12 cellular contexts compared by ENCODE assay signal in the genomic region with DNA sequence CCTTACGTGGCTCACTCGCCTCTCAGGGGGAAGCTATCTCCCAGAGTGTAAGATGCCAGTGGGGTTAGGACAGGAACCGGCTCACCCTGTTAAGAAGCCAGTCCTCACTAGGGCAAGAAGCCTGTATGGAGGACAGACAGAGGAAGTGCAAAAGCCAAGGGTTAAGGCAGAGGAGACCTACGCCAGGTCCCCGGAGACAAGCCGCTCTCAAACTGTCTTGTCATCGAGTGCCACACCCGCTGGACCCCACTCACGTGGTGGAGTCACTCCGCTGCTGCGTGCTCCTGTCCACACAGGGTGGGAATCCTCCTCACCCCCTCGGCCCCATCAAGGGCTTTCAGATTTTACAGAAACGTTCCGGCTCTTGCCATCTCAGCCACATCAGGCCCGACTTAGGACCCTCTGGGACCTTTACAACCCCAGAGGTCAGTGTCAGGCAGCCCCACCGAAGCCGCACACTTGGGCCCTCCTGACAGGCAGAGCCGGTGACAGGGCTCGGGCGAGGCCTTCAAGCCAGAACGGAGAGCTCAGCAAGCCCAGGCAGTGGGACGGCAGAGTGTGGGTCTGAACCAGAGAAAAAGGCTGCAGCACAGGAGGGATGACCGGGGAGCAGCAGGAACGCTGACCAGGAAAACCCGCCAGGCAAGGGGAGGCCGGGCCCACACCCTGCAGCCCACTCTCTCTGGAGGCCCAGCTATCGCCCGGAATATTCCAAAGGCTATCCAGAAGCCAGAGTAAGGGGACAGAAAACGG.
DNase-seq lines count a peak whose midpoint lies in the region; ATAC-seq and TF ChIP-seq lines count a peak whose summit lies in the region.
"Had no signal": no experiment of that assay in that cellular context is flagged by ENCODE, and none has a peak within 500 bp of the region (broad histone marks: within the 10 kb centered on the region; RNA-seq: fewer than 3 reads in every experiment).

No MANE protein-coding gene starts in this region.

- peaks cover 34% of the 10 kb centered on the region for H3K36me3 Mint-ChIP-seq in brain
- peaks cover 3% of the 10 kb centered on the region for H3K36me3 Mint-ChIP-seq in effector memory CD8-positive, alpha-beta T cell (ENCODE audit: insufficient read depth)

- no peak for TF ChIP-seq CTCF in brain (conservative IDR thresholded peaks at IDR 0.05)

- H3K27ac Mint-ChIP-seq in brain: peak overlapping the region; percentile 92 to 97 (median 96)
- peak overlapping the region in 1 of 2 donors; percentile 30 for H3K27ac Mint-ChIP-seq in effector memory CD8-positive, alpha-beta T cell
- H3K27ac Mint-ChIP-seq: CD4-positive, alpha-beta T cell had no signal

- peak overlapping the region in 1 of 5 experiments; percentile 25 for H3K4me3 Mint-ChIP-seq in brain
- no peak overlapping the region for H3K4me3 Mint-ChIP-seq in effector memory CD8-positive, alpha-beta T cell
- H3K4me3 Mint-ChIP-seq: activated CD8-positive, alpha-beta T cell treated with anti-CD3 and anti-CD28 coated beads for 36 hours; CD4-positive, alpha-beta T cell had no signal

- peak overlapping the region; percentile 7 for H3K4me3 ChIP-seq in skeletal muscle cell (ENCODE audit: low read depth, low read length)

- H3K4me1 Mint-ChIP-seq in brain: peaks cover 56% of the 10 kb centered on the region
- peaks cover 18% of the 10 kb centered on the region in 2 donors for H3K4me1 Mint-ChIP-seq in effector memory CD8-positive, alpha-beta T cell (ENCODE audit: low read depth in 2 of 2)

- peaks cover 8 to 21% (median 9%) of the 10 kb centered on the region in 5 experiments for H3K9me3 Mint-ChIP-seq in brain
- no peaks in the 10 kb centered on the region for H3K9me3 Mint-ChIP-seq in effector memory CD8-positive, alpha-beta T cell
- H3K9me3 Mint-ChIP-seq: activated CD8-positive, alpha-beta T cell treated with anti-CD3 and anti-CD28 coated beads for 36 hours; CD4-positive, alpha-beta T cell had no signal

- no peaks in the 10 kb centered on the region for H3K27me3 Mint-ChIP-seq in brain
- no peaks in the 10 kb centered on the region for H3K27me3 Mint-ChIP-seq in effector memory CD8-positive, alpha-beta T cell
- H3K27me3 Mint-ChIP-seq: activated CD8-positive, alpha-beta T cell treated with anti-CD3 and anti-CD28 coated beads for 36 hours; CD4-positive, alpha-beta T cell had no signal

- DNase-seq in D341Med (ENCODE audit: low spot score) (peak; percentile 19), islet precursor cell (peak; percentile 56), skeletal muscle cell (ENCODE audit: low read depth) (no peak), Ammon's horn (ENCODE audit: low spot score) (no peak), SK-N-DZ (ENCODE audit: low spot score) (no peak)
- DNase-seq in effector memory CD8-positive, alpha-beta T cell: no peak
- DNase-seq: activated CD8-positive, alpha-beta T cell treated with anti-CD3 and anti-CD28 coated beads for 36 hours; CD4-positive, alpha-beta T cell; NCI-H1694 treated with DMSO at 0.1 percent for 48 hours; RPMI8226 had no signal

- ATAC-seq in effector memory CD8-positive, alpha-beta T cell (replicated peaks): no peak
- no peak for ATAC-seq in HG03469 (IDR thresholded peaks at IDR 0.05; ENCODE audit: unreplicated experiment)
- ATAC-seq: activated CD8-positive, alpha-beta T cell treated with anti-CD3 and anti-CD28 coated beads for 36 hours had no signal

Comparison
In these comparisons a context has a peak if more than half of its experiments do, and no peak if none do; other contexts are left out.
1. DNase-seq: peak in D341Med (single experiment) and islet precursor cell (single experiment); none in skeletal muscle cell (single experiment), effector memory CD8-positive, alpha-beta T cell (0 of 3), Ammon's horn (single experiment) and SK-N-DZ (single experiment).